ENCODE assay signal across 21 cellular contexts in genomic region chr7:36896418-36896817, GRCh38.
"Had no signal": no experiment of that assay in that cellular context is flagged by ENCODE, and none has a peak within 500 bp of the region (broad histone marks: within the 10 kb centered on the region; RNA-seq: fewer than 3 reads in every experiment).

No MANE protein-coding gene starts in this region.

- DNase-seq: dermis blood vessel endothelial cell; effector memory CD8-positive, alpha-beta T cell; hypothalamus; immature natural killer cell; islet precursor cell; left colon; midbrain; naive thymus-derived CD4-positive, alpha-beta T cell; nucleus accumbens; posterior cingulate gyrus; psoas muscle; right cardiac atrium; spleen; stimulated activated CD4-positive, alpha-beta T cell treated with anti-CD3 and anti-CD28 coated beads, Interleukin-4, amount 100 ng/mL, for 4 hours; stimulated activated naive CD8-positive, alpha-beta T cell treated with anti-CD3 and anti-CD28 coated beads, Interleukin-15, Interleukin-2, amounts not matched to agents 100 U/mL and 50 U/mL, for 24 hours; substantia nigra; testis; tibial artery had no signal

- H3K4me3 ChIP-seq: coronary artery, psoas muscle, skin epidermis, spleen, testis, tibial artery had no signal

- H3K4me1 ChIP-seq: psoas muscle, testis, tibial artery had no signal

- ATAC-seq: effector memory CD8-positive, alpha-beta T cell; naive thymus-derived CD4-positive, alpha-beta T cell; psoas muscle; right cardiac atrium; stimulated activated memory B cell treated with anti-CD40 and anti-IgM and Interleukin-4, amounts not matched to agents 10 μg/mL and 1 μg/mL and 100 μg/mL, for 72 hours; stimulated activated naive CD8-positive, alpha-beta T cell treated with anti-CD3 and anti-CD28 coated beads, Interleukin-15, Interleukin-2, amounts not matched to agents 100 U/mL and 50 U/mL, for 24 hours had no signal

- H3K27ac ChIP-seq: coronary artery, psoas muscle, skin epidermis, testis, tibial artery had no signal

- H3K27me3 ChIP-seq: spleen, testis, tibial artery had no signal

- H3K9me3 ChIP-seq: psoas muscle, spleen, testis, tibial artery had no signal
